ENCODE assay signal across 22 cellular contexts in the genomic region with DNA sequence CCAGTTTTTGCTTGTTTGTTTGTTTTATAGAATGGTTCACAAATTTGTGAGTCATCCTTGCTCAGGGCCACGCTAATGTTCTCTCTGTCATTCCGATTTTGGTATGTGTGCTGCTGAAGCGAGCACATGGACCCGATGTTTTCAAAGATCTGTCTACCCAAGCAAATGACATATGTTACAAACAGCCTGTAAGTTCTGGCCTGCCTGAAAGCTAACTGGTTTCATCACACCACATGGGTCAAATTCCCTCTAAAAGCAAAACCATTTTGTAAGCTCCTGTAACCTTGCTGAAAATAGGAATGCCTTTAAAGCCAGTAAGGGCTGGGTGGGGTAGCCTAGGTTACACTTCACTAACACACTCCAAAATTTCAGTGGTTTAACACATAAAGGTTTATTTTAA. TPM values are rescaled to one million over a fixed set of nuclear protein-coding genes. Genes with fewer than 3 reads are reported as not detected.
"Had no signal": no experiment of that assay in that cellular context is flagged by ENCODE, and none has a peak within 500 bp of the region (broad histone marks: within the 10 kb centered on the region; RNA-seq: fewer than 3 reads in every experiment).

No MANE protein-coding gene starts in this region.

- H3K9me3 ChIP-seq: adrenal gland, sigmoid colon, testis had no signal

- H3K27me3 ChIP-seq: cardiac muscle cell, testis had no signal

- ATAC-seq: foreskin keratinocyte, heart right ventricle, left cardiac atrium, T-cell had no signal

- H3K36me3 ChIP-seq: adrenal gland, cardiac muscle cell, heart right ventricle, sigmoid colon, stomach had no signal

- H3K4me1 ChIP-seq: foreskin keratinocyte had no signal

- DNase-seq: activated CD4-positive, alpha-beta T cell treated with anti-CD3 and anti-CD28 coated beads, Interleukin-2, amount 50 U/mL, for 4 hours; activated CD4-positive, CD25-positive, alpha-beta regulatory T cell treated with anti-CD3 and anti-CD28 coated beads, Interleukin-2, amount 50 U/mL, for 72 hours; activated naive CD4-positive, alpha-beta T cell treated with anti-CD3 and anti-CD28 coated beads for 36 hours; adrenal gland; dorsolateral prefrontal cortex; foreskin keratinocyte; heart right ventricle; left cardiac atrium; midbrain; sigmoid colon; stimulated activated CD4-positive, alpha-beta T cell treated with anti-CD3 and anti-CD28 coated beads, Interleukin-12 subunit alpha, Interleukin-12 subunit beta, amount 100 ng/mL, for 4 hours; stimulated activated CD4-positive, alpha-beta T cell treated with anti-CD3 and anti-CD28 coated beads, Interleukin-2, amount 100 ng/mL, for 24 hours; stomach; T-cell; T-helper 9 cell; testis had no signal

- H3K4me3 ChIP-seq: adrenal gland, cardiac muscle cell, dorsolateral prefrontal cortex, heart right ventricle, lung, sigmoid colon, stomach, testis had no signal

RNA-seq across cellular contexts. Expression of gene DMRT3, which starts 25.4 kb away (rescaled TPM):
- total RNA-seq: activated naive CD4-positive, alpha-beta T cell treated with anti-CD3 and anti-CD28 coated beads for 36 hours; activated T-helper 2 cell treated with anti-CD3 and anti-CD28 coated beads, Interferon-gamma antibody, Interleukin-2, Interleukin-4, amounts not matched to agents 10 μg/mL and 5 μg/mL and 100 μg/mL, durations not matched to agents 14 hours and 24 hours and 36 hours; adrenal gland; cardiac muscle cell; foreskin keratinocyte; heart right ventricle; left cardiac atrium; lung; neural crest cell; osteocyte; sigmoid colon; stomach; T-cell; ureter had no signal

RNA-seq across cellular contexts. Expression of gene DMRT2, which starts 48.3 kb away (rescaled TPM):
- total RNA-seq: activated naive CD4-positive, alpha-beta T cell treated with anti-CD3 and anti-CD28 coated beads for 36 hours; cardiac muscle cell; foreskin keratinocyte; osteocyte; T-cell had no signal
